Comparison of ENCODE assay signal across 33 cellular contexts in genomic region chr6:70388814-70389213, GRCh38.
"Had no signal": no experiment of that assay in that cellular context is flagged by ENCODE, and none has a peak within 500 bp of the region (broad histone marks: within the 10 kb centered on the region; RNA-seq: fewer than 3 reads in every experiment).

No MANE protein-coding gene starts in this region.

- H3K9me3 Mint-ChIP-seq: activated CD4-positive, alpha-beta memory T cell treated with anti-CD3 and anti-CD28 coated beads for 36 hours; activated CD4-positive, alpha-beta T cell treated with anti-CD3 and anti-CD28 coated beads, Interleukin-2, amount 10 ng/mL, durations not matched to agents 24 days and 14 days; activated naive CD4-positive, alpha-beta T cell treated with anti-CD3 and anti-CD28 coated beads for 36 hours; activated naive CD4-positive, alpha-beta T cell treated with anti-CD3 and anti-CD28 coated beads, Interleukin-2, amount 50 U/mL, for 24 hours; activated naive CD8-positive, alpha-beta T cell treated with anti-CD3 and anti-CD28 coated beads for 36 hours; activated naive CD8-positive, alpha-beta T cell treated with anti-CD3 and anti-CD28 coated beads, Interleukin-2, amount 50 U/mL, for 24 hours; activated T-helper 1 cell treated with anti-CD3 and anti-CD28 coated beads, Interleukin-12 subunit alpha, Interleukin-12 subunit beta, Interleukin-2, Interleukin-4 antibody, amounts not matched to agents 30 ng/mL and 10 ng/mL and 1 ng/mL, durations not matched to agents 14 hours and 24 hours and 36 hours; activated T-helper 2 cell treated with anti-CD3 and anti-CD28 coated beads, Interferon-gamma antibody, Interleukin-2, Interleukin-4, amounts not matched to agents 10 μg/mL and 5 μg/mL and 100 μg/mL, durations not matched to agents 14 hours and 24 hours and 36 hours; T-helper 2 cell treated with Interferon-gamma antibody and Interleukin-4, amounts not matched to agents 5 μg/mL and 100 μg/mL, for 36 hours had no signal

- H3K27ac ChIP-seq: adrenal gland, body of pancreas, epithelial cell of prostate, esophagus squamous epithelium, gastroesophageal sphincter, heart right ventricle had no signal

- H3K27ac Mint-ChIP-seq: activated CD4-positive, alpha-beta memory T cell treated with anti-CD3 and anti-CD28 coated beads for 36 hours; activated CD4-positive, alpha-beta T cell treated with anti-CD3 and anti-CD28 coated beads for 36 hours; activated CD4-positive, alpha-beta T cell treated with anti-CD3 and anti-CD28 coated beads, Interleukin-2, amount 10 ng/mL, durations not matched to agents 24 days and 14 days; activated CD8-positive, alpha-beta memory T cell treated with anti-CD3 and anti-CD28 coated beads, Interleukin-2, amount 10 ng/mL, durations not matched to agents 7 days and 5 days; activated CD8-positive, alpha-beta T cell treated with anti-CD3 and anti-CD28 coated beads, Interleukin-2, amount 10 ng/mL, durations not matched to agents 7 days and 5 days; activated naive CD4-positive, alpha-beta T cell treated with anti-CD3 and anti-CD28 coated beads for 36 hours; activated naive CD4-positive, alpha-beta T cell treated with anti-CD3 and anti-CD28 coated beads, Interleukin-2, amount 50 U/mL, for 24 hours; activated naive CD8-positive, alpha-beta T cell treated with anti-CD3 and anti-CD28 coated beads for 36 hours; activated naive CD8-positive, alpha-beta T cell treated with anti-CD3 and anti-CD28 coated beads, Interleukin-2, amount 50 U/mL, for 24 hours; activated T-helper 1 cell treated with anti-CD3 and anti-CD28 coated beads, Interleukin-12 subunit alpha, Interleukin-12 subunit beta, Interleukin-2, Interleukin-4 antibody, amounts not matched to agents 30 ng/mL and 10 ng/mL and 1 ng/mL, durations not matched to agents 14 hours and 24 hours and 36 hours; activated T-helper 2 cell treated with anti-CD3 and anti-CD28 coated beads, Interferon-gamma antibody, Interleukin-2, Interleukin-4, amounts not matched to agents 10 μg/mL and 5 μg/mL and 100 μg/mL, durations not matched to agents 14 hours and 24 hours and 36 hours; T-helper 17 cell; T-helper 2 cell treated with Interferon-gamma antibody and Interleukin-4, amounts not matched to agents 5 μg/mL and 100 μg/mL, for 36 hours had no signal

- H3K4me3 Mint-ChIP-seq: activated CD4-positive, alpha-beta memory T cell treated with anti-CD3 and anti-CD28 coated beads for 36 hours; activated CD4-positive, alpha-beta T cell treated with anti-CD3 and anti-CD28 coated beads for 36 hours; activated CD4-positive, alpha-beta T cell treated with anti-CD3 and anti-CD28 coated beads, Interleukin-2, amount 10 ng/mL, durations not matched to agents 24 days and 14 days; activated CD8-positive, alpha-beta memory T cell treated with anti-CD3 and anti-CD28 coated beads, Interleukin-2, amount 10 ng/mL, durations not matched to agents 7 days and 5 days; activated CD8-positive, alpha-beta T cell treated with anti-CD3 and anti-CD28 coated beads, Interleukin-2, amount 10 ng/mL, durations not matched to agents 7 days and 5 days; activated naive CD4-positive, alpha-beta T cell treated with anti-CD3 and anti-CD28 coated beads for 36 hours; activated naive CD4-positive, alpha-beta T cell treated with anti-CD3 and anti-CD28 coated beads, Interleukin-2, amount 50 U/mL, for 24 hours; activated naive CD8-positive, alpha-beta T cell treated with anti-CD3 and anti-CD28 coated beads for 36 hours; activated naive CD8-positive, alpha-beta T cell treated with anti-CD3 and anti-CD28 coated beads, Interleukin-2, amount 50 U/mL, for 24 hours; activated T-helper 1 cell treated with anti-CD3 and anti-CD28 coated beads, Interleukin-12 subunit alpha, Interleukin-12 subunit beta, Interleukin-2, Interleukin-4 antibody, amounts not matched to agents 30 ng/mL and 10 ng/mL and 1 ng/mL, durations not matched to agents 14 hours and 24 hours and 36 hours; T-helper 17 cell; T-helper 2 cell treated with Interferon-gamma antibody and Interleukin-4, amounts not matched to agents 5 μg/mL and 100 μg/mL, for 36 hours had no signal

- H3K4me1 Mint-ChIP-seq: activated CD4-positive, alpha-beta T cell treated with anti-CD3 and anti-CD28 coated beads for 36 hours; activated CD4-positive, alpha-beta T cell treated with anti-CD3 and anti-CD28 coated beads, Interleukin-2, amount 10 ng/mL, durations not matched to agents 24 days and 14 days; activated CD8-positive, alpha-beta memory T cell treated with anti-CD3 and anti-CD28 coated beads, Interleukin-2, amount 10 ng/mL, durations not matched to agents 7 days and 5 days; activated naive CD4-positive, alpha-beta T cell treated with anti-CD3 and anti-CD28 coated beads, Interleukin-2, amount 50 U/mL, for 24 hours; activated naive CD8-positive, alpha-beta T cell treated with anti-CD3 and anti-CD28 coated beads for 36 hours; activated naive CD8-positive, alpha-beta T cell treated with anti-CD3 and anti-CD28 coated beads, Interleukin-2, amount 50 U/mL, for 24 hours; T-helper 17 cell had no signal

- ATAC-seq: activated CD4-positive, alpha-beta T cell treated with anti-CD3 and anti-CD28 coated beads for 36 hours; activated CD8-positive, alpha-beta memory T cell treated with anti-CD3 and anti-CD28 coated beads, Interleukin-2, amount 10 ng/mL, durations not matched to agents 7 days and 5 days; activated CD8-positive, alpha-beta T cell treated with anti-CD3 and anti-CD28 coated beads, Interleukin-2, amount 10 ng/mL, durations not matched to agents 7 days and 5 days; activated naive CD8-positive, alpha-beta T cell treated with anti-CD3 and anti-CD28 coated beads, Interleukin-2, amount 50 U/mL, for 24 hours; body of pancreas; gastroesophageal sphincter; heart right ventricle; T-helper 17 cell had no signal

- H3K36me3 Mint-ChIP-seq: activated CD4-positive, alpha-beta memory T cell treated with anti-CD3 and anti-CD28 coated beads for 36 hours; activated CD8-positive, alpha-beta memory T cell treated with anti-CD3 and anti-CD28 coated beads, Interleukin-2, amount 10 ng/mL, durations not matched to agents 7 days and 5 days; activated naive CD4-positive, alpha-beta T cell treated with anti-CD3 and anti-CD28 coated beads, Interleukin-2, amount 50 U/mL, for 24 hours; activated naive CD8-positive, alpha-beta T cell treated with anti-CD3 and anti-CD28 coated beads for 36 hours had no signal

- DNase-seq: activated CD4-positive, alpha-beta memory T cell treated with anti-CD3 and anti-CD28 coated beads for 36 hours; activated CD4-positive, alpha-beta T cell treated with anti-CD3 and anti-CD28 coated beads for 36 hours; activated CD4-positive, alpha-beta T cell treated with anti-CD3 and anti-CD28 coated beads, Interleukin-2, amount 10 ng/mL, durations not matched to agents 24 days and 14 days; activated CD4-positive, CD25-positive, alpha-beta regulatory T cell; activated CD4-positive, CD25-positive, alpha-beta regulatory T cell treated with anti-CD3 and anti-CD28 coated beads, Interleukin-2, amount 50 U/mL, for 72 hours; activated CD8-positive, alpha-beta memory T cell treated with anti-CD3 and anti-CD28 coated beads, Interleukin-2, amount 10 ng/mL, durations not matched to agents 7 days and 5 days; activated CD8-positive, alpha-beta memory T cell treated with anti-CD3 and anti-CD28 coated beads, Interleukin-2, amount 50 U/mL, for 4 hours; activated CD8-positive, alpha-beta T cell treated with anti-CD3 and anti-CD28 coated beads, Interleukin-2, amount 10 ng/mL, durations not matched to agents 7 days and 5 days; activated effector memory CD4-positive, alpha-beta T cell treated with anti-CD3 and anti-CD28 coated beads, Interleukin-2, amount 50 U/mL, for 16 hours; activated naive CD4-positive, alpha-beta T cell treated with anti-CD3 and anti-CD28 coated beads for 36 hours; activated naive CD8-positive, alpha-beta T cell treated with anti-CD3 and anti-CD28 coated beads for 36 hours; activated naive CD8-positive, alpha-beta T cell treated with anti-CD3 and anti-CD28 coated beads, Interleukin-2, amount 50 U/mL, for 24 hours; activated T-cell treated with anti-CD3 and anti-CD28 coated beads, Interleukin-2, amount 50 U/mL, for 1 hour; activated T-cell treated with anti-CD3 and anti-CD28 coated beads, Interleukin-2, amount 50 U/mL, for 48 hours; adrenal gland; amygdala; aorta; body of pancreas; caudate nucleus; cortex of kidney; dermis blood vessel endothelial cell; effector CD8-positive, alpha-beta T cell; esophagus squamous epithelium; foreskin melanocyte; heart right ventricle; T-helper 17 cell; T1000 had no signal
